ENCODE assay signal across 8 cellular contexts in the genomic region with DNA sequence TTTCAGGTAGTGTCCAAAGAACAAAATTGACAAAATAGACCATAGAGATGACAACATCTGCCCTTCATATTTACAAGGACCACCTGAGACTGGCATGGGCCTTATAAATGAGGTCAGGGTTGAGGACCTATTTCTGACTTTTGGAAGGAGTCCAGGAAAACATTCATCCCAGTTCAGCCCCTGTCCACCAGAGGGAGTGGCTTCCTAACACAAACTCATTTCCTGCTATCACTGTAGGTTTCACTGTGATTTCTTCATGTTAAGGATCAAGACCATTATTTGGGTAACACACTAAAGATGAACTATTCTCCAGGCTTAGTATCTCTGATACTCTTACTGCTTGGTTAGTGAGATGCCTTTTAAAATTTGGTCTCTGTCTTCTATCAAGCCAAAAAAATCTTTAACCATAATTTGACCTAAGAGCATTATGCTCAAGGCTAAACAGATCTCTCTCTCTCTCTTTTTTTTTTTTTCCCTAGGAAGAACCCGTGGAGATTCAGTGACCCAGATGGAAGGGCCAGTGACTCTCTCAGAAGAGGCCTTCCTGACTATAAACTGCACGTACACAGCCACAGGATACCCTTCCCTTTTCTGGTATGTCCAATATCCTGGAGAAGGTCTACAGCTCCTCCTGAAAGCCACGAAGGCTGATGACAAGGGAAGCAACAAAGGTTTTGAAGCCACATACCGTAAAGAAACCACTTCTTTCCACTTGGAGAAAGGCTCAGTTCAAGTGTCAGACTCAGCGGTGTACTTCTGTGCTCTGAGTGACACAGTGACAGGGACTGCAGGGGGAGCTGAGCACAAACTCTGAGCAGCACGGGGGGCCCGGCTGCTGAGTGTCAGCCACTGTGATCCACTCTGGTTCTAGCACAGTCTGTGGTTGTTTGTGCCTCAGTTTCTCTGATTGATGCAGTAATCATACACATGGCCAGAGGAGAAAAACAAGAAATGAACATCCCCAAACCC.
DNase-seq lines count a peak whose midpoint lies in the region; ATAC-seq and TF ChIP-seq lines count a peak whose summit lies in the region.

No MANE protein-coding gene starts in this region.

- H3K4me3 ChIP-seq in thyroid gland (replicated peaks in 1 of 3) = no peak overlapping the region

- H3K36me3 ChIP-seq in thyroid gland = no peaks in the 10 kb centered on the region

- WGBS in thyroid gland, 2 donors = 27 to 29% methylated on average over 7 of the region's 7 CpGs

- H3K27me3 ChIP-seq in foreskin keratinocyte (no peaks in the 10 kb centered on the region), thyroid gland (no peaks in the 10 kb centered on the region)

- H3K4me1 ChIP-seq in foreskin keratinocyte (no peaks in the 10 kb centered on the region), thyroid gland (no peaks in the 10 kb centered on the region)

- TF ChIP-seq CTCF in foreskin keratinocyte (conservative IDR thresholded peaks at IDR 0.05) = peak; percentile 60
- peak in 3 of 6 experiments; percentile 12 to 42 (median 21) for TF ChIP-seq CTCF in thyroid gland (IDR thresholded peaks at IDR 0.05)
- no peak for TF ChIP-seq CTCF in omental fat pad (IDR thresholded peaks at IDR 0.05)

- peak; percentile 46 for DNase-seq in D341Med (ENCODE audit: low spot score)
- peak; percentile 21 to 40 for DNase-seq in activated CD4-positive, alpha-beta T cell treated with anti-CD3 and anti-CD28 coated beads, Interleukin-2, amount 50 U/mL, for 48 hours
- peak in 1 of 2 donors; percentile 11 for DNase-seq in foreskin keratinocyte
- peak; percentile 7 to 13 for DNase-seq in thyroid gland
- no peak for DNase-seq in substantia nigra (lab: John Stamatoyannopoulos, UW)
- no peak for DNase-seq in omental fat pad (ENCODE audit: low spot score)

- TF ChIP-seq RAD21 in Ishikawa (IDR thresholded peaks at IDR 0.05; ENCODE audit: low read depth) = 0 out of 2 replicates have a peak, but pooled peaks have one; percentile 4

- no peaks in the 10 kb centered on the region for H3K9me3 ChIP-seq in thyroid gland

- intact Hi-C loops in thyroid gland (cut with DNase I) = no loop called here

- TF ChIP-seq POLR2A in thyroid gland (IDR thresholded peaks at IDR 0.05) = no peak

- no peak for TF ChIP-seq EP300 in Ishikawa (IDR thresholded peaks at IDR 0.05; ENCODE audit: borderline replicate concordance)

- H3K27ac ChIP-seq in foreskin keratinocyte (no peak overlapping the region), thyroid gland (no peak overlapping the region), substantia nigra (ENCODE audit: low read depth, low read length, poor library complexity, severe bottlenecking) (no peak overlapping the region)

- ATAC-seq in foreskin keratinocyte (peak; percentile 46), omental fat pad (ENCODE audit: low FRiP score) (no peak), GM21619 (IDR thresholded peaks at IDR 0.05; ENCODE audit: unreplicated experiment) (no peak)

TF ChIP-seq in Ishikawa, 13 proteins besides CTCF, POLR2A, EP300 and RAD21:
- TF ChIP-seq, protein P1, sequence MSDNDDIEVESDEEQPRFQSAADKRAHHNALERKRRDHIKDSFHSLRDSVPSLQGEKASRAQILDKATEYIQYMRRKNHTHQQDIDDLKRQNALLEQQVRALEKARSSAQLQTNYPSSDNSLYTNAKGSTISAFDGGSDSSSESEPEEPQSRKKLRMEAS (IDR thresholded peaks at IDR 0.05) = no peak
- TF ChIP-seq, protein P2, sequence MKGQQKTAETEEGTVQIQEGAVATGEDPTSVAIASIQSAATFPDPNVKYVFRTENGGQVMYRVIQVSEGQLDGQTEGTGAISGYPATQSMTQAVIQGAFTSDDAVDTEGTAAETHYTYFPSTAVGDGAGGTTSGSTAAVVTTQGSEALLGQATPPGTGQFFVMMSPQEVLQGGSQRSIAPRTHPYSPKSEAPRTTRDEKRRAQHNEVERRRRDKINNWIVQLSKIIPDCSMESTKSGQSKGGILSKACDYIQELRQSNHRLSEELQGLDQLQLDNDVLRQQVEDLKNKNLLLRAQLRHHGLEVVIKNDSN (IDR thresholded peaks at IDR 0.05) = no peak
- no peak for TF ChIP-seq YY1 (IDR thresholded peaks at IDR 0.05; ENCODE audit: low read depth)
- TF ChIP-seq CREB1 (IDR thresholded peaks at IDR 0.05; ENCODE audit: low read depth) = no peak
- TF ChIP-seq ZBTB7A (IDR thresholded peaks at IDR 0.05; ENCODE audit: low read depth) = no peak
- TF ChIP-seq TCF12 (IDR thresholded peaks at IDR 0.05; ENCODE audit: low read depth) = no peak
- TF ChIP-seq EGR1 (IDR thresholded peaks at IDR 0.05) = no peak
- no peak for TF ChIP-seq CEBPB (IDR thresholded peaks at IDR 0.05)

Comparison
In these comparisons a context has a peak if more than half of its experiments do, and no peak if none do; other contexts are left out.
1. DNase-seq: peak in D341Med (single experiment), activated CD4-positive, alpha-beta T cell treated with anti-CD3 and anti-CD28 coated beads, Interleukin-2, amount 50 U/mL, for 48 hours (2 of 2) and thyroid gland (2 of 2); none in substantia nigra (0 of 49) and omental fat pad (single experiment).